17 cellular contexts compared by ENCODE assay signal in genomic region chr22:21873619-21874018, GRCh38.
"Had no signal": no experiment of that assay in that cellular context is flagged by ENCODE, and none has a peak within 500 bp of the region (broad histone marks: within the 10 kb centered on the region; RNA-seq: fewer than 3 reads in every experiment).

No MANE protein-coding gene starts in this region.

- H3K9me3 Mint-ChIP-seq: dendritic cell treated with granulocyte-macrophage colony-stimulating factor and Interleukin-4, amounts not matched to agents 40 ng/mL and 50 ng/mL, for 4 days; immature natural killer cell had no signal

- ATAC-seq: foreskin keratinocyte, gastroesophageal sphincter, heart left ventricle, left cardiac atrium, left lung, left ventricle myocardium superior, lower lobe of right lung had no signal

- H3K27ac Mint-ChIP-seq: dendritic cell treated with granulocyte-macrophage colony-stimulating factor and Interleukin-4, amounts not matched to agents 40 ng/mL and 50 ng/mL, for 4 days; immature natural killer cell had no signal

- H3K4me3 Mint-ChIP-seq: dendritic cell treated with granulocyte-macrophage colony-stimulating factor and Interleukin-4, amounts not matched to agents 40 ng/mL and 50 ng/mL, for 4 days; immature natural killer cell had no signal

- H3K27me3 Mint-ChIP-seq: dendritic cell treated with granulocyte-macrophage colony-stimulating factor and Interleukin-4, amounts not matched to agents 40 ng/mL and 50 ng/mL, for 4 days had no signal

- H3K4me1 ChIP-seq: colonic mucosa, foreskin keratinocyte, lower lobe of right lung had no signal

- H3K27ac ChIP-seq: colonic mucosa, esophagus muscularis mucosa, foreskin keratinocyte, gastroesophageal sphincter, heart left ventricle, hepatocyte, left lung, lower lobe of right lung had no signal

- H3K4me2 ChIP-seq: hepatocyte had no signal

- H2AFZ ChIP-seq: hepatocyte had no signal

- H3K36me3 ChIP-seq: colonic mucosa, esophagus muscularis mucosa, gastroesophageal sphincter, heart left ventricle, left lung, lower lobe of right lung had no signal

- H3K4me3 ChIP-seq: colonic mucosa, esophagus muscularis mucosa, gastroesophageal sphincter, heart left ventricle, hepatocyte, left lung, lower lobe of right lung had no signal

- H3K27me3 ChIP-seq: colonic mucosa, esophagus muscularis mucosa, foreskin keratinocyte, gastroesophageal sphincter, heart left ventricle, hepatocyte, left lung had no signal

- H3K9me3 ChIP-seq: colonic mucosa, esophagus muscularis mucosa, gastroesophageal sphincter, heart left ventricle, left lung, lower lobe of right lung had no signal

- DNase-seq: colonic mucosa; cortex of kidney; effector CD8-positive, alpha-beta T cell; foreskin keratinocyte; heart left ventricle; hypothalamus; immature natural killer cell; left cardiac atrium; left lung; left ventricle myocardium superior; lower lobe of right lung; mesenchymal stem cell; midbrain had no signal
